In the genomic region with DNA sequence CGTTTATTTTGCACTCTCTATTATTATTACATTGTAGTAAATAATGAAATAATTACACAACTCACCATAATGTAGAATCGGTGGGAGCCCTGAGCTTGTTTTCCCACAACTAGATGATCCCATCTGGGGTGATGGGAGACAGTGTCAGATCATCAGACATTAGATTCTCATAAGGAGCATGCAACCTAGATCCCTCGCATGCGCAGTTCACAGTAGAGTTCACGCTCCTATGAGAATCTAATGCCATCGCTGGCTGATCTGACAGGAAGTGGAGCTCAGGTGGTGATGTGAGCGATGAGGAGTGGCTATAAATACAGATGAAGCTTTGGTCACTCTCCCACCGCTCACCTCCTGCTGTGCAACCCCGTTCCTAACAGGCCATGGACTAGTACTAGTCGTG, we compare ENCODE assay signal across 6 cellular contexts.
"Had no signal": no experiment of that assay in that cellular context is flagged by ENCODE, and none has a peak within 500 bp of the region (broad histone marks: within the 10 kb centered on the region; RNA-seq: fewer than 3 reads in every experiment).

No MANE protein-coding gene starts in this region.

- ATAC-seq: HepG2 had no signal

- FAIRE-seq: HepG2, HTR-8/SVneo had no signal

- DNase-seq: IMR-90, KBM-7, KG1 had no signal

- H3K27ac ChIP-seq: HL-60 had no signal
